In the genomic region with DNA sequence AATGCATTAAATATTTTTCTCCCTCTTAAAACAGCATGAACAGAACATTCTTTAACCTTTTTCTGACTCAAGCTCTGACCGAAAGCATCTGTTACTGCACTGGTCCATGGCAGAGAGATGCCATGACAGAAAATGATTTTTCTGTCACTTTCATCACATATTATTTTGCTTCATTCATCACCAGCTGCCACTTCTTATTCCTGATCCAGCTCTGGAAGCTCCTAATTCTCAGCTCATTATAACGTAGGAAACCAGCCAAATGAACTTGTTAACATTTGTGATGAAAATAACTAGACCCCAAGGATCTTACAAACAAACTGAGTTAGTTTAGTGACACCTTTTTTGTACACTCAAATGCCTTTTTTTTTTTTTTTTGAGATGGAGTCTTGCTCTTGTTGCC, we compare ENCODE assay signal across 20 cellular contexts. TPM values are rescaled to one million over a fixed set of nuclear protein-coding genes. Genes with fewer than 3 reads are reported as not detected.
DNase-seq lines count a peak whose midpoint lies in the region; ATAC-seq and TF ChIP-seq lines count a peak whose summit lies in the region.
"Had no signal": no experiment of that assay in that cellular context is flagged by ENCODE, and none has a peak within 500 bp of the region (broad histone marks: within the 10 kb centered on the region; RNA-seq: fewer than 3 reads in every experiment).

No MANE protein-coding gene starts in this region.

- no peaks in the 10 kb centered on the region for H3K27me3 ChIP-seq in Karpas-422 (ENCODE audit: low read length)
- H3K27me3 ChIP-seq in mesendoderm (ENCODE audit: insufficient read depth, low read length, poor library complexity), result no peaks in the 10 kb centered on the region
- H3K27me3 ChIP-seq: BE2C; BLaER1 treated with 17β-estradiol and CSF1 and Interleukin-3, amounts not matched to agents 10 nM and 100 nM had no signal

- H3K4me1 Mint-ChIP-seq in brain, result peaks cover 4% of the 10 kb centered on the region

- peak overlapping the region in 2 of 5 experiments; percentile 7 to 14 for H3K4me3 Mint-ChIP-seq in brain
- H3K4me3 Mint-ChIP-seq: CD14-positive monocyte; CD4-positive, alpha-beta T cell; CD8-positive, alpha-beta memory T cell had no signal

- no peak overlapping the region for H3K23ac ChIP-seq in mesendoderm (ENCODE audit: low read length)

- TF ChIP-seq CTCF in brain (conservative IDR thresholded peaks at IDR 0.05), result no peak

- no peaks in the 10 kb centered on the region for H3K9me3 Mint-ChIP-seq in brain
- H3K9me3 Mint-ChIP-seq: CD14-positive monocyte; CD4-positive, alpha-beta T cell; CD8-positive, alpha-beta memory T cell had no signal

- no peaks in the 10 kb centered on the region for H3K36me3 Mint-ChIP-seq in brain

- H4K20me1 ChIP-seq in Karpas-422 (ENCODE audit: insufficient read depth, low read depth, low read length), result no peaks in the 10 kb centered on the region
- H4K20me1 ChIP-seq: BLaER1 treated with 17β-estradiol and CSF1 and Interleukin-3, amounts not matched to agents 10 nM and 100 nM had no signal

- no peaks in the 10 kb centered on the region for H3K9me2 ChIP-seq in Karpas-422 (replicated peaks; ENCODE audit: insufficient read depth, low read length)

- no peak overlapping the region for H3K4me2 ChIP-seq in Karpas-422 (ENCODE audit: low read depth, low read length, poor library complexity, severe bottlenecking)
- no peak overlapping the region for H3K4me2 ChIP-seq in mesendoderm (ENCODE audit: low read length)
- H3K4me2 ChIP-seq: A549; BLaER1 treated with 17β-estradiol and CSF1 and Interleukin-3, amounts not matched to agents 10 nM and 100 nM had no signal

- no peak overlapping the region for H3K4me3 ChIP-seq in Karpas-422 (ENCODE audit: low read length)
- no peak overlapping the region for H3K4me3 ChIP-seq in mesendoderm (ENCODE audit: low read length)
- H3K4me3 ChIP-seq: A549; BLaER1 treated with 17β-estradiol and CSF1 and Interleukin-3, amounts not matched to agents 10 nM and 100 nM; GM23248 had no signal

- no peaks in the 10 kb centered on the region for H3K79me1 ChIP-seq in mesendoderm (ENCODE audit: low read length)

- H3K4ac ChIP-seq in mesendoderm (ENCODE audit: low read depth, low read length), result no peak overlapping the region

- H3K36me3 ChIP-seq in Karpas-422 (ENCODE audit: insufficient read depth, low read length), result no peaks in the 10 kb centered on the region
- H3K36me3 ChIP-seq in mesendoderm (ENCODE audit: control insufficient read depth, insufficient read depth, low read length), result no peaks in the 10 kb centered on the region
- H3K36me3 ChIP-seq: BE2C had no signal

- H4K5ac ChIP-seq in mesendoderm (ENCODE audit: low read length), result no peak overlapping the region

- no peak overlapping the region for H2AK5ac ChIP-seq in mesendoderm (ENCODE audit: low read length)

- no peak overlapping the region for H3K9ac ChIP-seq in Karpas-422 (ENCODE audit: low read length)
- H3K9ac ChIP-seq in mesendoderm (ENCODE audit: low read length), result no peak overlapping the region
- H3K9ac ChIP-seq: BLaER1 treated with 17β-estradiol and CSF1 and Interleukin-3, amounts not matched to agents 10 nM and 100 nM; GM23248 had no signal

- no peaks in the 10 kb centered on the region for H3K27me3 Mint-ChIP-seq in brain
- H3K27me3 Mint-ChIP-seq: CD4-positive, alpha-beta T cell; CD8-positive, alpha-beta memory T cell had no signal

- H2AFZ ChIP-seq in Karpas-422 (ENCODE audit: low read length), result no peak overlapping the region
- H2AFZ ChIP-seq: GM23248 had no signal

- H3K79me2 ChIP-seq in Karpas-422 (ENCODE audit: low read length), result no peaks in the 10 kb centered on the region
- no peaks in the 10 kb centered on the region for H3K79me2 ChIP-seq in mesendoderm (ENCODE audit: control insufficient read depth, insufficient read depth, low read length)

- H2BK5ac ChIP-seq in mesendoderm (ENCODE audit: low read length), result no peak overlapping the region

- H4K8ac ChIP-seq in mesendoderm (ENCODE audit: low read depth, low read length), result no peak overlapping the region

- WGBS in mesendoderm (ENCODE audit: extremely low coverage, insufficient coverage, low lambda C conversion rate), result no CpG with 5 or more reads among the region's 2 CpGs

- DNase-seq in Karpas-422, result peak; percentile 22
- DNase-seq in mesendoderm, result no peak
- no peak for DNase-seq in stimulated activated CD4-positive, alpha-beta T cell treated with anti-CD3 and anti-CD28 coated beads, Interleukin-4, amount 100 ng/mL, for 24 hours
- DNase-seq in DMS53 treated with DMSO at 0.1 percent for 48 hours (lab: John Stamatoyannopoulos, UW; ENCODE audit: unreplicated experiment), result no peak
- DNase-seq: 8988T; ACHN; AML-193; BE2C; CD4-positive, alpha-beta T cell; CD8-positive, alpha-beta memory T cell; DMS 273 treated with DMSO at 0.1 percent for 48 hours; DMS79 treated with DMSO at 0.1 percent for 48 hours; GM23248; H7; HCEC 1CT had no signal

- peak overlapping the region in 3 of 5 experiments; percentile 26 to 78 (median 33) for H3K27ac Mint-ChIP-seq in brain
- H3K27ac Mint-ChIP-seq: CD14-positive monocyte; CD4-positive, alpha-beta T cell; CD8-positive, alpha-beta memory T cell had no signal

- H3K9me3 ChIP-seq in Karpas-422 (ENCODE audit: low read length), result no peaks in the 10 kb centered on the region
- H3K9me3 ChIP-seq: A549; BE2C; BLaER1 treated with 17β-estradiol and CSF1 and Interleukin-3, amounts not matched to agents 10 nM and 100 nM had no signal

- H3K4me1 ChIP-seq in Karpas-422 (ENCODE audit: low read length), result peaks cover 20% of the 10 kb centered on the region
- H3K4me1 ChIP-seq in mesendoderm (ENCODE audit: control insufficient read depth, low read depth, low read length), result no peaks in the 10 kb centered on the region
- H3K4me1 ChIP-seq: A549, BE2C had no signal

- H3K56ac ChIP-seq in mesendoderm (ENCODE audit: low read length), result no peak overlapping the region

- H3K18ac ChIP-seq in mesendoderm (ENCODE audit: low read length), result peak overlapping the region; percentile 28

- no peak overlapping the region for H2BK120ac ChIP-seq in mesendoderm (ENCODE audit: low read depth, low read length)

- ATAC-seq in HG03139 (IDR thresholded peaks at IDR 0.05; ENCODE audit: unreplicated experiment), result no peak
- ATAC-seq: A549 had no signal

- no peak overlapping the region for H2BK15ac ChIP-seq in mesendoderm (replicated peaks; ENCODE audit: low read depth)

- H3K27ac ChIP-seq in Karpas-422 (ENCODE audit: low read length) (no peak overlapping the region), mesendoderm (ENCODE audit: low read depth, low read length) (no peak overlapping the region)
- H3K27ac ChIP-seq: A549; BLaER1 treated with 17β-estradiol and CSF1 and Interleukin-3, amounts not matched to agents 10 nM and 100 nM; GM23248 had no signal

RNA-seq across cellular contexts. Expression of a gene that starts 7.6 kb away (rescaled TPM):
- total RNA-seq in Karpas-422 (2014; rRNA removed; shearing (Covaris generic); ENCODE audit: low replicate concordance), result 62.6 and 63.5 TPM in 2 replicates
- polyA plus RNA-seq in brain (ENCODE audit: insufficient read depth, low read depth, low replicate concordance), result 16.6 TPM
- polyA plus RNA-seq in mesendoderm (2013, experiment 1 of 2), result 5.4 TPM
- polyA plus RNA-seq in mesendoderm (2013, experiment 2 of 2), result 5.5 TPM

RNA-seq across cellular contexts. Expression of a gene that starts 36.5 kb away (rescaled TPM):
- 102 and 136 TPM in 2 replicates for total RNA-seq in Karpas-422 (2014; rRNA removed; shearing (Covaris generic); ENCODE audit: low replicate concordance)
- polyA plus RNA-seq in brain (ENCODE audit: insufficient read depth, low read depth, low replicate concordance), result 51.3 TPM
- 98.6 TPM for polyA plus RNA-seq in mesendoderm (2013, experiment 1 of 2)
- polyA plus RNA-seq in mesendoderm (2013, experiment 2 of 2), result 101 TPM

RNA-seq across cellular contexts. Expression of a gene that starts 36.9 kb away (rescaled TPM):
- 10.4 and 40.0 TPM in 2 replicates for total RNA-seq in Karpas-422 (2014; rRNA removed; shearing (Covaris generic); ENCODE audit: low replicate concordance)
- 3.0 TPM for polyA plus RNA-seq in brain (ENCODE audit: insufficient read depth, low read depth, low replicate concordance)
- polyA plus RNA-seq in mesendoderm (2013, experiment 1 of 2), result 4.1 TPM
- 4.1 TPM for polyA plus RNA-seq in mesendoderm (2013, experiment 2 of 2)
